In genomic region chr1:220367833-220368232, GRCh38 we compare ENCODE assay signal across 21 cellular contexts.
DNase-seq lines count a peak whose midpoint lies in the region; ATAC-seq, FAIRE-seq and TF ChIP-seq lines count a peak whose summit lies in the region.
"Had no signal": no experiment of that assay in that cellular context is flagged by ENCODE, and none has a peak within 500 bp of the region (broad histone marks: within the 10 kb centered on the region; RNA-seq: fewer than 3 reads in every experiment).

No MANE protein-coding gene starts in this region.

- no peak for TF ChIP-seq POLR2A in spleen (IDR thresholded peaks at IDR 0.05)

- in situ Hi-C loops in GM23248 (cut with MboI): no loop called here

- TF ChIP-seq CTCF in astrocyte (IDR thresholded peaks at IDR 0.05; ENCODE audit: insufficient read depth, low read depth, low read length) (no peak), spleen (IDR thresholded peaks at IDR 0.05 in 8 of 11, conservative IDR thresholded peaks at IDR 0.05 in 3 of 11) (no peak)

- H3F3A ChIP-seq in GM23248 (ENCODE audit: insufficient read depth): peaks cover 17% of the 10 kb centered on the region

- 85 to 89% methylated on average over 3 of the region's 3 CpGs for WGBS in GM23248 (ENCODE audit: low coverage in 1 of 2, low lambda C conversion rate in 2 of 2, missing lambda C conversion rate in 2 of 2), 2 experiments
- WGBS in spleen, 5 donors: 86 to 95% (median 88%) methylated on average over 3 of the region's 3 CpGs

- H4K20me1 ChIP-seq in GM23248 (ENCODE audit: insufficient read depth) (no peaks in the 10 kb centered on the region), astrocyte (ENCODE audit: insufficient read depth, low read length) (no peaks in the 10 kb centered on the region)

- no peak overlapping the region for H3K27ac ChIP-seq in GM23248
- H3K27ac ChIP-seq in astrocyte (ENCODE audit: low read depth, low read length): no peak overlapping the region
- H3K27ac ChIP-seq in spleen: no peak overlapping the region
- H3K27ac ChIP-seq: A549, KMS-11 had no signal

- no peak overlapping the region for H3K4me3 ChIP-seq in GM23248
- no peak overlapping the region for H3K4me3 ChIP-seq in astrocyte (ENCODE audit: insufficient read depth, low read depth, low read length)
- H3K4me3 ChIP-seq in spleen: no peak overlapping the region
- no peak overlapping the region for H3K4me3 ChIP-seq in MG63
- H3K4me3 ChIP-seq: A549 had no signal

- intact Hi-C loops in spleen (cut with DNase I; ENCODE audit: low total_unique reads): no loop called here

- H2AFZ ChIP-seq in GM23248 (no peak overlapping the region), astrocyte (ENCODE audit: low read depth, low read length) (no peak overlapping the region)

- no peaks in the 10 kb centered on the region for H3K9me2 ChIP-seq in GM23248 (ENCODE audit: insufficient read depth)

- H3K36me3 Mint-ChIP-seq in astrocyte (ENCODE audit: low read depth, unreplicated experiment): peaks cover 2% of the 10 kb centered on the region

- H3K9me3 ChIP-seq in GM23248 (ENCODE audit: low read depth): no peaks in the 10 kb centered on the region
- H3K9me3 ChIP-seq in astrocyte (ENCODE audit: insufficient read depth, low read depth, low read length): no peaks in the 10 kb centered on the region
- H3K9me3 ChIP-seq in spleen: peaks cover 0 to 10% (median 3%) of the 10 kb centered on the region in 8 donors
- no peaks in the 10 kb centered on the region for H3K9me3 ChIP-seq in MG63
- H3K9me3 ChIP-seq: A549 had no signal

- no peak for FAIRE-seq in astrocyte (lab: Jason Lieb, UNC)
- FAIRE-seq: A549, GM19239 had no signal

- H3K27me3 ChIP-seq in GM23248 (replicated peaks; ENCODE audit: insufficient read depth) (no peaks in the 10 kb centered on the region), astrocyte (ENCODE audit: insufficient read depth, low read length) (no peaks in the 10 kb centered on the region), spleen (replicated peaks in 1 of 7) (peaks cover 0 to 4% (median 0%) of the 10 kb centered on the region in 7 donors), MG63 (no peaks in the 10 kb centered on the region)

- H3K4me3 Mint-ChIP-seq in astrocyte (ENCODE audit: unreplicated experiment): no peak overlapping the region
- H3K4me3 Mint-ChIP-seq: CD4-positive, alpha-beta T cell; HFFc6 had no signal

- DNase-seq in GM23248 (peak; percentile 28), M059J (ENCODE audit: low read depth) (peak; percentile 14), astrocyte (ENCODE audit: low read depth) (peak; percentile 46), renal cortical epithelial cell (ENCODE audit: low read depth) (peak; percentile 64), spleen (no peak), MG63 (no peak), NCI-H69 (lab: John Stamatoyannopoulos, UW) (no peak)
- DNase-seq: CD4-positive, alpha-beta T cell; DMS153; GF-D8; NCI-H1436 treated with DMSO at 0.1 percent for 48 hours; NCI-H2029; NCI-H345; NCI-H524 treated with DMSO at 0.1 percent for 48 hours; RPMI8226; SIG-M5 had no signal

- no peaks in the 10 kb centered on the region for H3K36me3 ChIP-seq in GM23248 (ENCODE audit: low read depth)
- H3K36me3 ChIP-seq in astrocyte (ENCODE audit: insufficient read depth, low read length): no peaks in the 10 kb centered on the region
- no peaks in the 10 kb centered on the region for H3K36me3 ChIP-seq in spleen
- no peaks in the 10 kb centered on the region for H3K36me3 ChIP-seq in MG63

- peaks cover 9% of the 10 kb centered on the region for H3K27me3 Mint-ChIP-seq in astrocyte (ENCODE audit: low read depth, unreplicated experiment)

- H3K9ac ChIP-seq in GM23248: no peak overlapping the region
- H3K9ac ChIP-seq in astrocyte (ENCODE audit: low read length): no peak overlapping the region
- H3K9ac ChIP-seq: KMS-11 had no signal

- H3K4me2 ChIP-seq in GM23248 (ENCODE audit: unreplicated experiment) (no peak overlapping the region), astrocyte (ENCODE audit: low read length) (peak overlapping the region; percentile 13)
- H3K4me2 ChIP-seq: A549, KMS-11 had no signal

- peaks cover 32% of the 10 kb centered on the region for H3K4me1 Mint-ChIP-seq in astrocyte (ENCODE audit: low read depth, unreplicated experiment)

- peaks cover 6% of the 10 kb centered on the region for H3K9me3 Mint-ChIP-seq in astrocyte (ENCODE audit: unreplicated experiment)
- H3K9me3 Mint-ChIP-seq: CD4-positive, alpha-beta T cell; HFFc6 had no signal

- ATAC-seq in GM19397 (IDR thresholded peaks at IDR 0.05; ENCODE audit: unreplicated experiment): no peak
- ATAC-seq: A549 had no signal

- no peaks in the 10 kb centered on the region for H3K79me2 ChIP-seq in GM23248 (ENCODE audit: insufficient read depth)
- no peaks in the 10 kb centered on the region for H3K79me2 ChIP-seq in astrocyte (ENCODE audit: insufficient read depth, low read length)

- no peak overlapping the region for H3K27ac Mint-ChIP-seq in astrocyte (ENCODE audit: unreplicated experiment)
- H3K27ac Mint-ChIP-seq: CD4-positive, alpha-beta T cell; HFFc6 had no signal

- H3K4me1 ChIP-seq in GM23248 (ENCODE audit: insufficient read depth) (peaks cover 19% of the 10 kb centered on the region), astrocyte (ENCODE audit: insufficient read depth, low read length) (peaks cover 20% of the 10 kb centered on the region), spleen (peaks cover 0 to 7% (median 0%) of the 10 kb centered on the region in 6 donors)
- H3K4me1 ChIP-seq: A549 had no signal

Comparison
In these comparisons a context has a peak if more than half of its experiments do, and no peak if none do; other contexts are left out.
1. DNase-seq: peak in GM23248 (single experiment), M059J (single experiment), astrocyte (single experiment) and renal cortical epithelial cell (single experiment); none in spleen (single experiment), MG63 (single experiment) and NCI-H69 (single experiment).